Comparison of ENCODE assay signal across 20 cellular contexts in the genomic region with DNA sequence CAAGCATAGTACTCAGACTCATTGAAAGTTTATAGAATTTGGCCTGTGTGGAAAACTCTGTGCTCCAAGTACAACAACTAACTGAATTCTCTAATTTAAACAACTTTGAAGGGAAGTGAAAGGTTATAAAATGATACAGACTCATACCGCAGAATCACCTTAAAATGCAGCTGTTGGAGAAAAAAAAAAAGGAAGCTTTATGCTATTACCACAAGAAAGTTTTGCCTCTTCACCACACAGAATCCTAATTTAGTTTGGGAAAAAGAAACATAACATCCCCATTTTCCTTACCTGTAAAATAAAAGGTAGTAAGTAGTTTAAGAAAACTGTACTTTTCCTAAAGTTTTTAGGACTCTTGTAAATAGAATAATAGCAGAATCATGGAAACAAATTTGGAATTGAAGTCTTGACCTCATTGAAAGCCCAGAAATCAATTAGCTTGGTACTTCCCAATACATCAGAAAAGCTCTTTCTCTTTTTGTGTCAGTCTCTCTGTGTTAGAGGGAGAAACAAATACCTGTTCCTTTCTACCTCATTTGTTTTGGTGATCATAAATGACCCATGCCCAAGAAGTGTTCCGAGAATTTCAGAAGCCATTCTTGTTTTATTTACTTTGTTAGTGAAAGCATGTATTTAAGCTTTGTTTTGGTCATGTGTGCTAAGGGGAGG.
DNase-seq lines count a peak whose midpoint lies in the region; ATAC-seq, FAIRE-seq and TF ChIP-seq lines count a peak whose summit lies in the region.
"Had no signal": no experiment of that assay in that cellular context is flagged by ENCODE, and none has a peak within 500 bp of the region (broad histone marks: within the 10 kb centered on the region; RNA-seq: fewer than 3 reads in every experiment).

No MANE protein-coding gene starts in this region.

- no peak overlapping the region for H3K27ac ChIP-seq in sigmoid colon
- H3K27ac ChIP-seq in psoas muscle: no peak overlapping the region
- H3K27ac ChIP-seq: A549, adrenal gland, KMS-11 had no signal

- peak overlapping the region; percentile 69 for H3K27ac Mint-ChIP-seq in activated CD4-positive, alpha-beta T cell treated with anti-CD3 and anti-CD28 coated beads, Interleukin-2, amount 10 ng/mL, durations not matched to agents 24 days and 14 days
- peak overlapping the region; percentile 81 for H3K27ac Mint-ChIP-seq in activated naive CD8-positive, alpha-beta T cell treated with anti-CD3 and anti-CD28 coated beads, Interleukin-2, amount 50 U/mL, for 24 hours

- ATAC-seq in HG03432 (IDR thresholded peaks at IDR 0.05; ENCODE audit: unreplicated experiment) (peak; percentile 14), psoas muscle (no peak)
- no peak for ATAC-seq in activated naive CD8-positive, alpha-beta T cell treated with anti-CD3 and anti-CD28 coated beads, Interleukin-2, amount 50 U/mL, for 24 hours
- ATAC-seq: A549 had no signal

- intact Hi-C loops in activated CD4-positive, alpha-beta T cell treated with anti-CD3 and anti-CD28 coated beads, Interleukin-2, amount 10 ng/mL, durations not matched to agents 24 days and 14 days (cut with micrococcal nuclease): loop anchor here (2.0 to 10.0 kb wide), 2 partner anchors 19 to 1255 kb away; no protein-coding TSS in a partner anchor
- intact Hi-C loops in sigmoid colon (cut with DNase I) (no loop called here), psoas muscle (cut with DNase I) (no loop called here)

- no peak for TF ChIP-seq EP300 in sigmoid colon (IDR thresholded peaks at IDR 0.05)

- no peaks in the 10 kb centered on the region for H3K4me1 ChIP-seq in sigmoid colon
- no peaks in the 10 kb centered on the region for H3K4me1 ChIP-seq in psoas muscle

- H3K4me3 ChIP-seq in sigmoid colon: no peak overlapping the region
- H3K4me3 ChIP-seq in psoas muscle: no peak overlapping the region
- H3K4me3 ChIP-seq: A549, adrenal gland, right atrium auricular region had no signal

- TF ChIP-seq CTCF in sigmoid colon (IDR thresholded peaks at IDR 0.05): no peak
- TF ChIP-seq CTCF in psoas muscle (IDR thresholded peaks at IDR 0.05): no peak

- H3K36me3 ChIP-seq in sigmoid colon (peaks cover 0 to 77% (median 20%) of the 10 kb centered on the region in 4 donors), psoas muscle (ENCODE audit: insufficient read depth in 1 of 2, low read depth in 1 of 2) (peaks cover 5 to 83% of the 10 kb centered on the region in 2 donors)

- H3K4me1 Mint-ChIP-seq in activated CD4-positive, alpha-beta T cell treated with anti-CD3 and anti-CD28 coated beads, Interleukin-2, amount 10 ng/mL, durations not matched to agents 24 days and 14 days: peaks cover 60% of the 10 kb centered on the region
- peaks cover 65% of the 10 kb centered on the region for H3K4me1 Mint-ChIP-seq in activated naive CD8-positive, alpha-beta T cell treated with anti-CD3 and anti-CD28 coated beads, Interleukin-2, amount 50 U/mL, for 24 hours

- H3K27me3 ChIP-seq in sigmoid colon: no peaks in the 10 kb centered on the region
- H3K27me3 ChIP-seq in psoas muscle (ENCODE audit: insufficient read depth in 3 of 3, low read length in 2 of 3): no peaks in the 10 kb centered on the region
- H3K27me3 ChIP-seq: adrenal gland, right atrium auricular region had no signal

- no peaks in the 10 kb centered on the region for H3K9me3 ChIP-seq in sigmoid colon
- H3K9me3 ChIP-seq in psoas muscle: no peaks in the 10 kb centered on the region
- H3K9me3 ChIP-seq: A549, adrenal gland, right atrium auricular region had no signal

- no peak for TF ChIP-seq POLR2A in GM12891 (IDR thresholded peaks at IDR 0.05; ENCODE audit: low read depth, low read length)
- TF ChIP-seq POLR2A in sigmoid colon (IDR thresholded peaks at IDR 0.05): no peak

- H3K27me3 Mint-ChIP-seq in activated CD4-positive, alpha-beta T cell treated with anti-CD3 and anti-CD28 coated beads, Interleukin-2, amount 10 ng/mL, durations not matched to agents 24 days and 14 days: no peaks in the 10 kb centered on the region
- no peaks in the 10 kb centered on the region for H3K27me3 Mint-ChIP-seq in activated naive CD8-positive, alpha-beta T cell treated with anti-CD3 and anti-CD28 coated beads, Interleukin-2, amount 50 U/mL, for 24 hours

- no peaks in the 10 kb centered on the region for H3K9me3 Mint-ChIP-seq in activated CD4-positive, alpha-beta T cell treated with anti-CD3 and anti-CD28 coated beads, Interleukin-2, amount 10 ng/mL, durations not matched to agents 24 days and 14 days
- no peaks in the 10 kb centered on the region for H3K9me3 Mint-ChIP-seq in activated naive CD8-positive, alpha-beta T cell treated with anti-CD3 and anti-CD28 coated beads, Interleukin-2, amount 50 U/mL, for 24 hours

- peak overlapping the region; percentile 31 for H3K4me3 Mint-ChIP-seq in activated CD4-positive, alpha-beta T cell treated with anti-CD3 and anti-CD28 coated beads, Interleukin-2, amount 10 ng/mL, durations not matched to agents 24 days and 14 days
- H3K4me3 Mint-ChIP-seq in activated naive CD8-positive, alpha-beta T cell treated with anti-CD3 and anti-CD28 coated beads, Interleukin-2, amount 50 U/mL, for 24 hours: peak overlapping the region; percentile 4

- peaks cover 75% of the 10 kb centered on the region for H3K36me3 Mint-ChIP-seq in activated CD4-positive, alpha-beta T cell treated with anti-CD3 and anti-CD28 coated beads, Interleukin-2, amount 10 ng/mL, durations not matched to agents 24 days and 14 days (ENCODE audit: low read depth)
- peaks cover 81% of the 10 kb centered on the region for H3K36me3 Mint-ChIP-seq in activated naive CD8-positive, alpha-beta T cell treated with anti-CD3 and anti-CD28 coated beads, Interleukin-2, amount 50 U/mL, for 24 hours (ENCODE audit: low read depth)

- DNase-seq in activated CD4-positive, alpha-beta T cell treated with anti-CD3 and anti-CD28 coated beads, Interleukin-2, amount 10 ng/mL, durations not matched to agents 24 days and 14 days: no peak
- DNase-seq in activated CD4-positive, alpha-beta T cell treated with anti-CD3 and anti-CD28 coated beads for 48 hours: no peak
- DNase-seq in GM12891 (ENCODE audit: insufficient read length, low spot score) (no peak), HT-29 (ENCODE audit: low spot score) (no peak), sigmoid colon (no peak), psoas muscle (no peak)
- no peak for DNase-seq in activated naive CD8-positive, alpha-beta T cell treated with anti-CD3 and anti-CD28 coated beads, Interleukin-2, amount 50 U/mL, for 24 hours
- DNase-seq: adrenal gland; C1 segment of cervical spinal cord; caudate nucleus; midbrain; NCI-H2029; stimulated activated CD4-positive, alpha-beta T cell treated with anti-CD3 and anti-CD28 coated beads, Interleukin-15, amount 100 ng/mL, for 24 hours; stimulated activated naive CD4-positive, alpha-beta T cell; trophoblast cell had no signal

- WGBS in sigmoid colon, 2 donors: 55 to 78% methylated on average over 2 of the region's 2 CpGs
- WGBS in psoas muscle, 3 donors: 89 to 95% (median 94%) methylated on average over 2 of the region's 2 CpGs

- no peak for FAIRE-seq in GM12891 (lab: Jason Lieb, UNC)
- FAIRE-seq: A549, H54 had no signal

TF ChIP-seq in GM12891, 5 proteins besides CTCF, POLR2A, EP300 and RAD21:
- no peak for TF ChIP-seq PAX5 (IDR thresholded peaks at IDR 0.05; ENCODE audit: insufficient read depth, low read length, severe bottlenecking)
- peak; percentile 73 for TF ChIP-seq SPI1 (IDR thresholded peaks at IDR 0.05; ENCODE audit: low read depth, low read length)
- no peak for TF ChIP-seq POU2F2 (IDR thresholded peaks at IDR 0.05; ENCODE audit: low read depth, low read length)
